Comparison of ENCODE assay signal across 13 cellular contexts in genomic region chr7:46752881-46753366, GRCh38.
DNase-seq lines count a peak whose midpoint lies in the region; ATAC-seq and TF ChIP-seq lines count a peak whose summit lies in the region.
"Had no signal": no experiment of that assay in that cellular context is flagged by ENCODE, and none has a peak within 500 bp of the region (broad histone marks: within the 10 kb centered on the region; RNA-seq: fewer than 3 reads in every experiment).

No MANE protein-coding gene starts in this region.

- TF ChIP-seq CTCF in foreskin fibroblast (IDR thresholded peaks at IDR 0.05; ENCODE audit: low read depth, low read length) (no peak), tibial artery (IDR thresholded peaks at IDR 0.05) (no peak), mucosa of descending colon (IDR thresholded peaks at IDR 0.05) (no peak)

- H3K27ac ChIP-seq in tibial artery = peak overlapping the region; percentile 74 to 80
- H3K27ac ChIP-seq: gastrocnemius medialis, SJSA1 had no signal

- H3K9me3 ChIP-seq in tibial artery (no peaks in the 10 kb centered on the region), mucosa of descending colon (no peaks in the 10 kb centered on the region)
- H3K9me3 ChIP-seq: gastrocnemius medialis, SJSA1 had no signal

- peak; percentile 86 to 88 for DNase-seq in foreskin fibroblast
- DNase-seq in tibial artery = no peak
- DNase-seq in retina = no peak
- DNase-seq in posterior vena cava (ENCODE audit: low spot score) = no peak
- DNase-seq in mucosa of descending colon = no peak
- DNase-seq: activated CD8-positive, alpha-beta T cell treated with anti-CD3 and anti-CD28 coated beads, Interleukin-2, amount 10 ng/mL, durations not matched to agents 7 days and 5 days; amygdala; gastrocnemius medialis; H7 had no signal

- H3K36me3 ChIP-seq in tibial artery = no peaks in the 10 kb centered on the region
- H3K36me3 ChIP-seq in mucosa of descending colon (ENCODE audit: low read depth) = no peaks in the 10 kb centered on the region
- H3K36me3 ChIP-seq: gastrocnemius medialis, SJSA1 had no signal

- H3K4me3 ChIP-seq in foreskin fibroblast (ENCODE audit: low read depth in 1 of 2, low read length in 2 of 2) (no peak overlapping the region), tibial artery (no peak overlapping the region), mucosa of descending colon (no peak overlapping the region)
- H3K4me3 ChIP-seq: gastrocnemius medialis, SJSA1 had no signal

- no peaks in the 10 kb centered on the region for H3K27me3 ChIP-seq in tibial artery
- H3K27me3 ChIP-seq: gastrocnemius medialis, SJSA1 had no signal

- peak; percentile 50 for ATAC-seq in HG03354 (IDR thresholded peaks at IDR 0.05; ENCODE audit: poor library complexity, severe bottlenecking, unreplicated experiment)
- ATAC-seq in SK-N-SH treated with all-trans-retinoic acid at 6 μM for 48 hours = peak; percentile 90
- ATAC-seq in HG02870 (IDR thresholded peaks at IDR 0.05; ENCODE audit: unreplicated experiment) = no peak
- no peak for ATAC-seq in mucosa of descending colon
- ATAC-seq: activated CD8-positive, alpha-beta T cell treated with anti-CD3 and anti-CD28 coated beads, Interleukin-2, amount 10 ng/mL, durations not matched to agents 7 days and 5 days had no signal

- intact Hi-C loops in tibial artery (cut with DNase I; ENCODE audit: low total_unique reads) (loop anchor here (5.0 kb wide), 2 partner anchors 151 to 831 kb away; partner anchors contain the start of gene IGFBP3), posterior vena cava (cut with DNase I) (no loop called here), mucosa of descending colon (cut with DNase I, micrococcal nuclease) (no loop called here)

- H3K4me1 ChIP-seq in tibial artery (peaks cover 0 to 72% (median 40%) of the 10 kb centered on the region in 4 donors), mucosa of descending colon (ENCODE audit: low read depth) (no peaks in the 10 kb centered on the region)

TF ChIP-seq in SK-N-SH treated with all-trans-retinoic acid at 6 μM for 48 hours, 23 proteins besides CTCF, POLR2A, EP300 and RAD21:
- TF ChIP-seq CREB5 (CRISPR knock-in tag; IDR thresholded peaks at IDR 0.05; ENCODE audit: low read depth) = peak; percentile 78; the same call in 1 of the 2 replicates
- TF ChIP-seq ZC3H10 (CRISPR knock-in tag; IDR thresholded peaks at IDR 0.05) = peak; percentile 84
- peak; percentile 94 for TF ChIP-seq TOX (CRISPR knock-in tag; IDR thresholded peaks at IDR 0.05; ENCODE audit: borderline replicate concordance)
- TF ChIP-seq PATZ1 (CRISPR knock-in tag; IDR thresholded peaks at IDR 0.05; ENCODE audit: borderline replicate concordance) = peak; percentile 86; the same call in 1 of the 2 replicates
- TF ChIP-seq POU6F1 (CRISPR knock-in tag; IDR thresholded peaks at IDR 0.05; ENCODE audit: borderline replicate concordance, low read depth) = peak; percentile 76; the same call in 1 of the 2 replicates
- TF ChIP-seq GLIS3 (CRISPR knock-in tag; IDR thresholded peaks at IDR 0.05) = no peak
- peak; percentile 97 for TF ChIP-seq ISL1 (CRISPR knock-in tag; IDR thresholded peaks at IDR 0.05)
- no peak for TF ChIP-seq CSDC2 (CRISPR knock-in tag; IDR thresholded peaks at IDR 0.05)
- peak; percentile 75; the same call in 1 of the 2 replicates for TF ChIP-seq RARB (CRISPR knock-in tag; IDR thresholded peaks at IDR 0.05)

Comparison
In these comparisons a context has a peak if more than half of its experiments do, and no peak if none do; other contexts are left out.
1. ATAC-seq: peak in HG03354 (single experiment) and SK-N-SH treated with all-trans-retinoic acid at 6 μM for 48 hours (single experiment); none in HG02870 (single experiment) and mucosa of descending colon (single experiment).
2. DNase-seq: peak in foreskin fibroblast (2 of 2); none in tibial artery (0 of 2), retina (single experiment), posterior vena cava (single experiment) and mucosa of descending colon (0 of 3).